ENCODE assay signal across 1 cellular context in genomic region chr12:6937481-6938352, GRCh38.
TF ChIP-seq lines count a peak whose summit lies in the region.

No MANE protein-coding gene starts in this region.

TF ChIP-seq in HEK293, 187 proteins besides CTCF, POLR2A, EP300 and RAD21 (continued from another document and continues in another):
- TF ChIP-seq ZNF280C (tag by site-specific recombination; IDR thresholded peaks at IDR 0.05): no peak
- no peak for TF ChIP-seq AEBP2 (tag by site-specific recombination; IDR thresholded peaks at IDR 0.05; ENCODE audit: borderline replicate concordance)
- 0 out of 2 replicates have a peak, but pooled peaks have one; percentile 26 for TF ChIP-seq YY1 (tag by site-specific recombination; IDR thresholded peaks at IDR 0.05)
- TF ChIP-seq ZNF23 (tag by site-specific recombination; IDR thresholded peaks at IDR 0.05; ENCODE audit: borderline replicate concordance): no peak
- TF ChIP-seq ZSCAN5A (tag by site-specific recombination; IDR thresholded peaks at IDR 0.05): 0 out of 2 replicates have a peak, but pooled peaks have one; percentile 38
- TF ChIP-seq KLF10 (tag by site-specific recombination; IDR thresholded peaks at IDR 0.05): peak; percentile 40; the same call in 1 of the 2 replicates
- peak; percentile 87 for TF ChIP-seq ZBTB8A (tag by site-specific recombination; IDR thresholded peaks at IDR 0.05)
- TF ChIP-seq ZNF184 (tag by site-specific recombination; IDR thresholded peaks at IDR 0.05): no peak
- TF ChIP-seq KLF1 (tag by site-specific recombination; IDR thresholded peaks at IDR 0.05): 0 out of 2 replicates have a peak, but pooled peaks have one; percentile 47
- TF ChIP-seq GLIS1 (tag by site-specific recombination; IDR thresholded peaks at IDR 0.05): peak; percentile 39; the same call in 1 of the 2 replicates
- peak; percentile 91 for TF ChIP-seq TRIM28 (IDR thresholded peaks at IDR 0.05; ENCODE audit: borderline replicate concordance, low read length)
- TF ChIP-seq ZNF660 (tag by site-specific recombination; IDR thresholded peaks at IDR 0.05): peak; percentile 89
- no peak for TF ChIP-seq ZBTB10 (tag by site-specific recombination; IDR thresholded peaks at IDR 0.05)
- TF ChIP-seq ZNF654 (tag by site-specific recombination; IDR thresholded peaks at IDR 0.05; ENCODE audit: low read depth): no peak; the same call in 1 of the 2 replicates
- no peak for TF ChIP-seq HOXD13 (CRISPR knock-in tag; IDR thresholded peaks at IDR 0.05; ENCODE audit: borderline replicate concordance)
- TF ChIP-seq ZNF514 (tag by site-specific recombination; IDR thresholded peaks at IDR 0.05): no peak
- peak; percentile 72; the same call in 1 of the 2 replicates for TF ChIP-seq ZNF580 (tag by site-specific recombination; IDR thresholded peaks at IDR 0.05)
- TF ChIP-seq ZNF792 (tag by site-specific recombination; IDR thresholded peaks at IDR 0.05): no peak
- TF ChIP-seq ZNF571 (tag by site-specific recombination; IDR thresholded peaks at IDR 0.05): no peak
- TF ChIP-seq ZBTB44 (tag by site-specific recombination; IDR thresholded peaks at IDR 0.05): peak; percentile 83
- TF ChIP-seq HIC1 (tag by site-specific recombination; IDR thresholded peaks at IDR 0.05): peak; percentile 48
- TF ChIP-seq ZNF449 (tag by site-specific recombination; IDR thresholded peaks at IDR 0.05): 0 out of 2 replicates have a peak, but pooled peaks have one; percentile 10
- no peak for TF ChIP-seq ZNF513 (tag by site-specific recombination; IDR thresholded peaks at IDR 0.05)
- peak; percentile 75; the same call in 1 of the 2 replicates for TF ChIP-seq ZNF394 (tag by site-specific recombination; IDR thresholded peaks at IDR 0.05; ENCODE audit: borderline replicate concordance)
- no peak; the same call in 1 of the 2 replicates for TF ChIP-seq ZNF785 (tag by site-specific recombination; IDR thresholded peaks at IDR 0.05)
- peak; percentile 94 for TF ChIP-seq KLF8 (tag by site-specific recombination; IDR thresholded peaks at IDR 0.05)
- TF ChIP-seq PATZ1 (tag by site-specific recombination; IDR thresholded peaks at IDR 0.05): peak; percentile 53; the same call in 1 of the 2 replicates
- TF ChIP-seq BCL6B (tag by site-specific recombination; IDR thresholded peaks at IDR 0.05): no peak
- TF ChIP-seq ZNF555 (tag by site-specific recombination; conservative IDR thresholded peaks at IDR 0.05): no peak
- TF ChIP-seq ZNF19 (tag by site-specific recombination; IDR thresholded peaks at IDR 0.05; ENCODE audit: low read depth): no peak
- peak; percentile 75 for TF ChIP-seq OVOL3 (tag by site-specific recombination; IDR thresholded peaks at IDR 0.05)
- no peak for TF ChIP-seq FEZF1 (tag by site-specific recombination; IDR thresholded peaks at IDR 0.05)
- TF ChIP-seq ZNF221 (tag by site-specific recombination; IDR thresholded peaks at IDR 0.05; ENCODE audit: borderline replicate concordance): no peak
- no peak for TF ChIP-seq ZNF140 (tag by site-specific recombination; IDR thresholded peaks at IDR 0.05)
- peak; percentile 98 for TF ChIP-seq ZNF24 (tag by site-specific recombination; IDR thresholded peaks at IDR 0.05)
- peak; percentile 36; the same call in 1 of the 2 replicates for TF ChIP-seq ZNF391 (tag by site-specific recombination; IDR thresholded peaks at IDR 0.05; ENCODE audit: borderline replicate concordance, low read depth)
